Comparison of ENCODE assay signal across 8 cellular contexts in genomic region chr1:157045251-157046218, GRCh38. TPM values are rescaled to one million over a fixed set of nuclear protein-coding genes. Genes with fewer than 3 reads are reported as not detected.
A peak's percentile ranks its signal among the peaks of the same experiment; 100 is the strongest.
DNase-seq lines count a peak whose midpoint lies in the region; ATAC-seq and TF ChIP-seq lines count a peak whose summit lies in the region.

Gene ARHGEF11, minus strand, starts transcription at chr1:157045742. Its CDS starts 1,412 bp downstream, at chr1:157044330.

- peak; percentile 82 for DNase-seq in GM04504 (ENCODE audit: low read depth)
- peak; percentile 64 for DNase-seq in HCT116 (ENCODE audit: low read depth, low spot score)
- DNase-seq in NCI-H1694 (lab: John Stamatoyannopoulos, UW), result peak; percentile 37
- DNase-seq in cerebellum (ENCODE audit: low spot score), result peak; percentile 92
- DNase-seq in inferior parietal cortex (ENCODE audit: extremely low spot score), result peak; percentile 82
- peak; percentile 61 for DNase-seq in skeletal muscle cell (ENCODE audit: low read depth)

- H2AFZ ChIP-seq in HCT116 (ENCODE audit: low read depth, low read length, poor library complexity, severe bottlenecking), result peak within 1 kb of the TSS; percentile 64

- no peaks in the 10 kb centered on the region for H3K9me2 ChIP-seq in HCT116 (ENCODE audit: insufficient read depth)

- CTCF ChIA-PET in HCT116 (lab: Charles Lee), result interaction anchor here (1.5 kb wide), 1 partner anchor 45 kb away, joined by 3 read pairs; no protein-coding TSS in a partner anchor

- H3K4me1 ChIP-seq in HCT116 (ENCODE audit: control insufficient read depth in 1 of 2, insufficient read depth in 2 of 2, low read length in 2 of 2), result peaks cover 13 to 26% of the 10 kb centered on the region in 2 experiments

- H3K4me3 ChIP-seq in HCT116 (replicated peaks in 1 of 2; ENCODE audit: low read depth in 1 of 2, low read length in 2 of 2) (peak within 1 kb of the TSS; percentile 50 to 81), skeletal muscle cell (ENCODE audit: low read depth, low read length) (peak within 1 kb of the TSS; percentile 76)

- H4K20me1 ChIP-seq in HCT116 (ENCODE audit: insufficient read depth), result no peaks in the 10 kb centered on the region; the same call in 1 of the 2 replicates

- ATAC-seq in HCT116, result peak; percentile 95
- ATAC-seq in HG03571 (IDR thresholded peaks at IDR 0.05; ENCODE audit: unreplicated experiment), result no peak

- TF ChIP-seq POLR2A in HCT116 (IDR thresholded peaks at IDR 0.05; ENCODE audit: borderline replicate concordance, extremely low read depth, insufficient read depth, insufficient read length), result peak; percentile 48

- TF ChIP-seq CTCF in HCT116 (IDR thresholded peaks at IDR 0.05 in 2 of 3, conservative IDR thresholded peaks at IDR 0.05 in 1 of 3; ENCODE audit: borderline replicate concordance in 1 of 3, insufficient read depth in 1 of 3, low read depth in 2 of 3, low read length in 2 of 3), result no peak

- no TSS peak for BruUV-seq in HCT116 (replicated peaks; lab: Mats Ljungman, UMichigan)

- no peaks in the 10 kb centered on the region for H3K27me3 ChIP-seq in HCT116 (ENCODE audit: insufficient read depth, low read length)

- H3K36me3 ChIP-seq in HCT116 (ENCODE audit: control insufficient read depth in 1 of 2, insufficient read depth in 2 of 2, low read length in 2 of 2), result no peaks in the 10 kb centered on the region

- RAD21 ChIA-PET in HCT116 (lab: Charles Lee; ENCODE audit: low non-redundant PET in 1 of 2, low total read pairs in 2 of 2, uncharacterized antibody in 2 of 2, unreplicated experiment in 2 of 2), result no interaction called here

- intact Hi-C loops in HCT116 (cut with micrococcal nuclease), result no loop called here
- intact Hi-C loops in T-helper 2 cell treated with Interferon-gamma antibody and Interleukin-4, amounts not matched to agents 100 ng/mL and 5 ng/mL, for 36 hours (cut with micrococcal nuclease), result no loop called here

- H3K4me2 ChIP-seq in HCT116 (ENCODE audit: low read length), result peak within 1 kb of the TSS; percentile 92

- H3K9me3 ChIP-seq in HCT116 (ENCODE audit: control insufficient read depth in 1 of 2, insufficient read depth in 1 of 2, low read depth in 1 of 2, low read length in 2 of 2), result no peaks in the 10 kb centered on the region

- H3K27ac ChIP-seq in HCT116 (ENCODE audit: low read depth, low read length), result peak within 1 kb of the TSS; percentile 80

- no peak for TF ChIP-seq RAD21 in HCT116 (IDR thresholded peaks at IDR 0.05; ENCODE audit: low read depth)

- H3K79me2 ChIP-seq in HCT116 (ENCODE audit: insufficient read depth, low read length), result peaks cover 47% of the 10 kb centered on the region

- H3K9ac ChIP-seq in HCT116 (ENCODE audit: low read length), result peak within 1 kb of the TSS; percentile 87

- POLR2A ChIA-PET in HCT116 (lab: Charles Lee), result no interaction called here

TF ChIP-seq in HCT116, 20 proteins besides CTCF, POLR2A, EP300 and RAD21:
- TF ChIP-seq SP1 (IDR thresholded peaks at IDR 0.05; ENCODE audit: low read depth) (peak; percentile 30; the same call in 1 of the 2 replicates), ZFX (IDR thresholded peaks at IDR 0.05) (peak; percentile 92), ZNF274 (IDR thresholded peaks at IDR 0.05; ENCODE audit: low read depth, low read length) (no peak), EZH2phosphoT487 (IDR thresholded peaks at IDR 0.05; ENCODE audit: borderline replicate concordance) (no peak), SIN3A (IDR thresholded peaks at IDR 0.05; ENCODE audit: low read depth) (no peak), EGR1 (IDR thresholded peaks at IDR 0.05; ENCODE audit: low read depth) (peak; percentile 82), FOSL1 (IDR thresholded peaks at IDR 0.05; ENCODE audit: low read depth) (no peak), SRF (IDR thresholded peaks at IDR 0.05; ENCODE audit: low read depth) (no peak), JUND (IDR thresholded peaks at IDR 0.05) (no peak), EZH2 (IDR thresholded peaks at IDR 0.05) (no peak), ZBTB33 (IDR thresholded peaks at IDR 0.05; ENCODE audit: extremely low read depth, insufficient replicate concordance, low read length) (no peak), CEBPB (IDR thresholded peaks at IDR 0.05; ENCODE audit: low read depth) (no peak), POLR2AphosphoS5 (IDR thresholded peaks at IDR 0.05; ENCODE audit: low read depth, low read length) (peak; percentile 92)

RNA-seq across cellular contexts. Expression of gene ARHGEF11, which starts in this region (rescaled TPM):
- total RNA-seq in HCT116 (2021; ENCODE audit: unreplicated experiment), result 28.9 TPM
- 15.5 and 16.7 TPM in 2 replicates for polyA plus RNA-seq in HCT116 (2012)
- total RNA-seq in T-helper 2 cell treated with Interferon-gamma antibody and Interleukin-4, amounts not matched to agents 100 ng/mL and 5 ng/mL, for 36 hours, result 18.0 and 18.3 TPM in 2 replicates
- 43.6 TPM for total RNA-seq in cerebellum

Comparison
In these comparisons a context has a peak if more than half of its experiments do, and no peak if none do; other contexts are left out.
1. DNase-seq: peak in every context shown above with its lines; median percentile 92 in cerebellum; 82 in GM04504; 82 in inferior parietal cortex; 64 in HCT116; 61 in skeletal muscle cell; 37 in NCI-H1694.